ENCODE assay signal across 8 cellular contexts in genomic region chr3:48634661-48635221, GRCh38. TPM values are rescaled to one million over a fixed set of nuclear protein-coding genes. Genes with fewer than 3 reads are reported as not detected.
A peak's percentile ranks its signal among the peaks of the same experiment; 100 is the strongest.
DNase-seq lines count a peak whose midpoint lies in the region; ATAC-seq and TF ChIP-seq lines count a peak whose summit lies in the region.

No MANE protein-coding gene starts in this region.

- TF ChIP-seq CTCF in GM10248 (IDR thresholded peaks at IDR 0.05; ENCODE audit: control extremely low read depth, extremely low read depth, low read depth, missing control alignments), result no peak
- TF ChIP-seq CTCF in fibroblast of lung (conservative IDR thresholded peaks at IDR 0.05 in 1 of 2, IDR thresholded peaks at IDR 0.05 in 1 of 2; ENCODE audit: low read depth in 1 of 2, low read length in 2 of 2), result no peak
- no peak for TF ChIP-seq CTCF in natural killer cell (IDR thresholded peaks at IDR 0.05)
- no peak for TF ChIP-seq CTCF in testis (IDR thresholded peaks at IDR 0.05)

- H3K27me3 ChIP-seq in fibroblast of lung (ENCODE audit: control insufficient read depth, insufficient read depth, low read length) (no peaks in the 10 kb centered on the region), testis (no peaks in the 10 kb centered on the region)

- TF ChIP-seq POLR2A in testis (IDR thresholded peaks at IDR 0.05), result no peak

- peak overlapping the region; percentile 86 for H3K4me3 Mint-ChIP-seq in activated T-cell treated with anti-CD3 and anti-CD28 coated beads, Interleukin-2, amount 50 U/mL, for 24 hours
- H3K4me3 Mint-ChIP-seq in natural killer cell, result peak overlapping the region; percentile 93

- H3K27ac ChIP-seq in fibroblast of lung (ENCODE audit: insufficient read depth, low read length) (peak overlapping the region; percentile 77), testis (peak overlapping the region in 1 of 2 donors; percentile 76)

- intact Hi-C loops in natural killer cell (cut with micrococcal nuclease) (loop anchor here (1.0 kb wide), 1 partner anchor 21 kb away; no protein-coding TSS in a partner anchor), testis (cut with DNase I; ENCODE audit: low total_unique reads) (no loop called here)

- peak overlapping the region; percentile 70 for H3K9ac ChIP-seq in fibroblast of lung (ENCODE audit: insufficient read depth, low read length)

- H3K4me1 ChIP-seq in fibroblast of lung (ENCODE audit: control insufficient read depth, extremely low read depth, insufficient read depth, low read length) (peaks cover 6% of the 10 kb centered on the region), testis (peaks cover 12% of the 10 kb centered on the region)

- no peaks in the 10 kb centered on the region for H4K20me1 ChIP-seq in fibroblast of lung (ENCODE audit: control insufficient read depth, extremely low read depth, insufficient read depth, low read length)

- H3K9me3 Mint-ChIP-seq in activated T-cell treated with anti-CD3 and anti-CD28 coated beads, Interleukin-2, amount 50 U/mL, for 24 hours, result no peaks in the 10 kb centered on the region
- H3K9me3 Mint-ChIP-seq in natural killer cell, result no peaks in the 10 kb centered on the region

- H3K36me3 ChIP-seq in fibroblast of lung (ENCODE audit: control insufficient read depth, insufficient read depth, low read length) (peaks cover 26% of the 10 kb centered on the region), testis (ENCODE audit: low read depth, missing control alignments) (no peaks in the 10 kb centered on the region)

- H3K4me3 ChIP-seq in fibroblast of lung (replicated peaks in 1 of 4; ENCODE audit: control extremely low read depth in 1 of 4, insufficient read depth in 1 of 4, low read depth in 3 of 4, low read length in 4 of 4) (peak overlapping the region; percentile 79 to 94 (median 88)), testis (peak overlapping the region; percentile 63 to 88)

- peaks cover 43% of the 10 kb centered on the region for H3K36me3 Mint-ChIP-seq in activated T-cell treated with anti-CD3 and anti-CD28 coated beads, Interleukin-2, amount 50 U/mL, for 24 hours (ENCODE audit: low read depth)
- H3K36me3 Mint-ChIP-seq in natural killer cell, result no peaks in the 10 kb centered on the region

- H3K27me3 Mint-ChIP-seq in activated T-cell treated with anti-CD3 and anti-CD28 coated beads, Interleukin-2, amount 50 U/mL, for 24 hours, result no peaks in the 10 kb centered on the region
- no peaks in the 10 kb centered on the region for H3K27me3 Mint-ChIP-seq in natural killer cell (ENCODE audit: low read depth in 2 of 2)

- H2AFZ ChIP-seq in fibroblast of lung (ENCODE audit: low read length), result peak overlapping the region; percentile 43

- DNase-seq in GM10248 (ENCODE audit: extremely low spot score), result peak; percentile 75
- peak; percentile 24 for DNase-seq in NOMO-1 treated with DMSO at 0.1 percent for 48 hours (lab: John Stamatoyannopoulos, UW; ENCODE audit: unreplicated experiment)
- DNase-seq in activated T-cell treated with anti-CD3 and anti-CD28 coated beads, Interleukin-2, amount 50 U/mL, for 24 hours, result peak; percentile 74
- DNase-seq in fibroblast of lung (ENCODE audit: low read depth in 2 of 2), result peak; percentile 57 to 63
- no peak for DNase-seq in natural killer cell
- peak; percentile 47 for DNase-seq in testis
- no peak for DNase-seq in NCI-H128 (lab: John Stamatoyannopoulos, UW; ENCODE audit: unreplicated experiment)

- ATAC-seq in HG02759 (IDR thresholded peaks at IDR 0.05; ENCODE audit: unreplicated experiment), result peak; percentile 22
- peak; percentile 17 to 31 (median 25) for ATAC-seq in natural killer cell

- H3K9me3 ChIP-seq in fibroblast of lung (ENCODE audit: control insufficient read depth, insufficient read depth, low read depth, low read length) (no peaks in the 10 kb centered on the region), testis (no peaks in the 10 kb centered on the region)

- H3K4me2 ChIP-seq in fibroblast of lung (ENCODE audit: extremely low read depth, insufficient read depth, low read length), result peak overlapping the region; percentile 91

- CTCF ChIA-PET in GM10248 (lab: Yijun Ruan, JAX), result interaction anchor here (0.9 to 3.6 kb wide), 26 partner anchors 10 to 367 kb away, joined by 3 to 43 read pairs (median 6); partner anchors contain the start of genes CELSR3 and UQCRC1

- H3K79me2 ChIP-seq in fibroblast of lung (ENCODE audit: control insufficient read depth, insufficient read depth, low read length), result peaks cover 6% of the 10 kb centered on the region

- H3K4me1 Mint-ChIP-seq in activated T-cell treated with anti-CD3 and anti-CD28 coated beads, Interleukin-2, amount 50 U/mL, for 24 hours (ENCODE audit: low read depth), result peaks cover 23% of the 10 kb centered on the region
- H3K4me1 Mint-ChIP-seq in natural killer cell, result peaks cover 0 to 31% of the 10 kb centered on the region in 2 donors

- 2 to 11% methylated on average over 7 to 30 of the region's 30 CpGs for WGBS in testis, 2 donors

- H3K27ac Mint-ChIP-seq in activated T-cell treated with anti-CD3 and anti-CD28 coated beads, Interleukin-2, amount 50 U/mL, for 24 hours, result peak overlapping the region; percentile 47
- H3K27ac Mint-ChIP-seq in natural killer cell, result peak overlapping the region in 1 of 2 donors; percentile 81

- POLR2A ChIA-PET in GM10248 (lab: Yijun Ruan, JAX), result interaction anchor here (0.8 to 1.1 kb wide), 3 partner anchors 7 to 54 kb away, joined by 3 read pairs; no protein-coding TSS in a partner anchor

RNA-seq across cellular contexts. Expression of gene SLC26A6, which starts 0.5 kb away (rescaled TPM):
- total RNA-seq in fibroblast of lung (32.9 and 36.3 TPM in 2 replicates), natural killer cell (10 to 100 TPM; 25.8 to 37.6 (median 32.3) TPM), testis (10 to 100 TPM; 24.6 to 32.9 TPM)
- polyA plus RNA-seq in fibroblast of lung (13.3 and 20.9 TPM in 2 replicates), testis (ENCODE audit: insufficient read depth, low read depth, low replicate concordance) (12.3 TPM)
- 9.4 and 16.6 TPM in 2 replicates for polyA plus RNA-seq in fibroblast of lung (2012)
- 29.8 and 88.3 TPM in 2 replicates for polyA minus RNA-seq in fibroblast of lung (ENCODE audit: low replicate concordance)

RNA-seq across cellular contexts. Expression of gene TMEM89, which starts 13.2 kb away (rescaled TPM):
- total RNA-seq in fibroblast of lung (not detected in 2 replicates), natural killer cell (not detected), testis (10 to 100 TPM in 1 of 2 donors, 1 to 10 TPM in 1; 8.7 to 14.8 TPM)
- polyA plus RNA-seq in fibroblast of lung (not detected in 2 replicates), testis (ENCODE audit: insufficient read depth, low read depth, low replicate concordance) (16.1 TPM)
- polyA plus RNA-seq in fibroblast of lung (2012), result not detected in 2 replicates
- not detected in 2 replicates for polyA minus RNA-seq in fibroblast of lung (ENCODE audit: low replicate concordance)

RNA-seq across cellular contexts. Expression of gene UQCRC1, which starts 25.3 kb away (rescaled TPM):
- total RNA-seq in fibroblast of lung, result 294 and 366 TPM in 2 replicates
- 226 and 289 TPM in 2 replicates for polyA plus RNA-seq in fibroblast of lung
- polyA plus RNA-seq in fibroblast of lung (2012), result 236 and 297 TPM in 2 replicates
- 1,337 and 1,368 TPM in 2 replicates for polyA minus RNA-seq in fibroblast of lung (ENCODE audit: low replicate concordance)
- total RNA-seq in natural killer cell, result 100 to 1,000 TPM; 117 to 139 (median 124) TPM
- 100 to 1,000 TPM; 282 to 287 TPM for total RNA-seq in testis
- polyA plus RNA-seq in testis (ENCODE audit: insufficient read depth, low read depth, low replicate concordance), result 281 TPM

RNA-seq across cellular contexts. Expression of gene CELSR3, which starts 27.9 kb away (rescaled TPM):
- 0.77 and 2.1 TPM in 2 replicates for total RNA-seq in fibroblast of lung
- polyA plus RNA-seq in fibroblast of lung, result 0.34 and 0.44 TPM in 2 replicates
- polyA plus RNA-seq in fibroblast of lung (2012), result 0.50 and 0.62 TPM in 2 replicates
- polyA minus RNA-seq in fibroblast of lung (ENCODE audit: low replicate concordance), result 1.8 and 2.2 TPM in 2 replicates
- 1 to 10 TPM; 2.0 to 3.4 (median 2.6) TPM for total RNA-seq in natural killer cell
- total RNA-seq in testis, result 10 to 100 TPM; 14.3 to 17.5 TPM
- 13.5 TPM for polyA plus RNA-seq in testis (ENCODE audit: insufficient read depth, low read depth, low replicate concordance)

RNA-seq across cellular contexts. Expression of gene COL7A1, which starts 39.6 kb away (rescaled TPM):
- total RNA-seq in fibroblast of lung (15.9 and 36.7 TPM in 2 replicates), natural killer cell (1 to 10 TPM in 2 of 3 donors, under 1 TPM in 1; 0.54 to 1.7 (median 1.4) TPM), testis (10 to 100 TPM; 34.1 to 39.1 TPM)
- polyA plus RNA-seq in fibroblast of lung (3.4 and 3.6 TPM in 2 replicates), testis (ENCODE audit: insufficient read depth, low read depth, low replicate concordance) (19.9 TPM)
- 14.5 and 16.0 TPM in 2 replicates for polyA plus RNA-seq in fibroblast of lung (2012)
- polyA minus RNA-seq in fibroblast of lung (ENCODE audit: low replicate concordance), result 23.6 and 24.3 TPM in 2 replicates

Comparison
In these comparisons a context has a peak if more than half of its experiments do, and no peak if none do; other contexts are left out.
1. DNase-seq: peak in GM10248 (single experiment), NOMO-1 treated with DMSO at 0.1 percent for 48 hours (single experiment), activated T-cell treated with anti-CD3 and anti-CD28 coated beads, Interleukin-2, amount 50 U/mL, for 24 hours (single experiment), fibroblast of lung (2 of 2) and testis (single experiment); none in natural killer cell (single experiment) and NCI-H128 (single experiment).